8 cellular contexts compared by ENCODE assay signal in the genomic region with DNA sequence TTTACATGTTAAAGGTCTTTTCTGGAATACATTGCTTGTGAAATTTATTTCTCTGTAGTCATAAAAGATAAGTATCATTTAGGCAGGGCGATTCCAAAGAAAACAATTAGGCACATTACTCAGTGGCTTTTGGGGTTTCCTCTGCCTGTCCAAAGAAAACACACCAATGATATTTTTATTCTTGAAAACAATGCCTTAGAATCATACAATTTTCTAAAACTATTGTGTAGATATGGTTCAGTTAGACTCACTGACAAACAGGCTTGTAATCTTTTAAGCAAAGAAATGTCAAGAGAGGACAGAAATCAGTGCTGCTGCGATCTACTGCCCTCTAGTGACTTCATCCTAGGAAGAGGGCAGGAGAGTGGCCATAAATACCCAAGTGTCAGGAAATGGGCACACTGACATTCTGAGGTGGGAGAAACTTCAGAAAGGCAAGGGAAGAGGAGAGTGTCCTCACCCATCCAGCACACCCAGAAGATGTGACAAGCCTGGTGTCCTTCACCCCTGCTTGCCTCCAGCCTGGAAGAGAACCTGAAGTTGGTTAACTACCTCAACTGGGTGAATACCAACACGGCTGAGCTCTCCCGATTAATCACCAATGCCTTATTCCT.
DNase-seq lines count a peak whose midpoint lies in the region; ATAC-seq and TF ChIP-seq lines count a peak whose summit lies in the region.

No MANE protein-coding gene starts in this region.

- H3K79me2 ChIP-seq in fibroblast of lung (ENCODE audit: control insufficient read depth, insufficient read depth, low read length): no peaks in the 10 kb centered on the region

- peak overlapping the region; percentile 84 for H3K27ac Mint-ChIP-seq in activated CD8-positive, alpha-beta memory T cell treated with anti-CD3 and anti-CD28 coated beads, Interleukin-2, amount 10 ng/mL, durations not matched to agents 7 days and 5 days
- no peak overlapping the region for H3K27ac Mint-ChIP-seq in WTC11

- no peaks in the 10 kb centered on the region for H3K27me3 Mint-ChIP-seq in activated CD8-positive, alpha-beta memory T cell treated with anti-CD3 and anti-CD28 coated beads, Interleukin-2, amount 10 ng/mL, durations not matched to agents 7 days and 5 days
- H3K27me3 Mint-ChIP-seq in WTC11 (ENCODE audit: low read depth): no peaks in the 10 kb centered on the region

- H2BK5ac ChIP-seq in neuronal stem cell (ENCODE audit: low read length): no peak overlapping the region

- H2BK15ac ChIP-seq in neuronal stem cell (ENCODE audit: low read length): no peak overlapping the region

- H3K79me1 ChIP-seq in neuronal stem cell (ENCODE audit: low read depth, low read length): peaks cover 2% of the 10 kb centered on the region

- H3K9me3 Mint-ChIP-seq in activated CD8-positive, alpha-beta memory T cell treated with anti-CD3 and anti-CD28 coated beads, Interleukin-2, amount 10 ng/mL, durations not matched to agents 7 days and 5 days (ENCODE audit: low read depth): no peaks in the 10 kb centered on the region
- no peaks in the 10 kb centered on the region for H3K9me3 Mint-ChIP-seq in WTC11

- H3K4me3 ChIP-seq in fibroblast of lung (replicated peaks in 1 of 4; ENCODE audit: control extremely low read depth in 1 of 4, insufficient read depth in 1 of 4, low read depth in 3 of 4, low read length in 4 of 4) (no peak overlapping the region), neuronal stem cell (ENCODE audit: low read length in 2 of 2) (no peak overlapping the region)

- no peak for DNase-seq in activated CD8-positive, alpha-beta memory T cell treated with anti-CD3 and anti-CD28 coated beads, Interleukin-2, amount 10 ng/mL, durations not matched to agents 7 days and 5 days
- DNase-seq in activated CD8-positive, alpha-beta memory T cell treated with anti-CD3 and anti-CD28 coated beads, Interleukin-2, amount 50 U/mL, for 4 hours: no peak
- DNase-seq in LoVo (ENCODE audit: low spot score) (peak; percentile 46), WTC11 (ENCODE audit: low spot score) (no peak), fibroblast of lung (ENCODE audit: low read depth in 2 of 2) (peak; percentile 64 to 90), neuronal stem cell (ENCODE audit: low spot score) (peak; percentile 27), NCI-H187 (lab: John Stamatoyannopoulos, UW) (no peak), GF-D8 (lab: John Stamatoyannopoulos, UW) (no peak)

- H3K9ac ChIP-seq in fibroblast of lung (ENCODE audit: insufficient read depth, low read length): no peak overlapping the region
- no peak overlapping the region for H3K9ac ChIP-seq in neuronal stem cell (ENCODE audit: low read depth, low read length, poor library complexity)

- no CpG with 5 or more reads among the region's 4 CpGs for WGBS in neuronal stem cell (ENCODE audit: extremely low coverage in 2 of 2, insufficient read length in 2 of 2, insufficient replicate concordance in 1 of 2), 2 donors

- TF ChIP-seq CTCF in WTC11 (IDR thresholded peaks at IDR 0.05) (no peak), fibroblast of lung (conservative IDR thresholded peaks at IDR 0.05 in 1 of 2, IDR thresholded peaks at IDR 0.05 in 1 of 2; ENCODE audit: low read depth in 1 of 2, low read length in 2 of 2) (peak; percentile 46 to 67)

- peaks cover 2% of the 10 kb centered on the region for H3K4me1 ChIP-seq in fibroblast of lung (ENCODE audit: control insufficient read depth, extremely low read depth, insufficient read depth, low read length)
- no peaks in the 10 kb centered on the region for H3K4me1 ChIP-seq in neuronal stem cell (ENCODE audit: control insufficient read depth in 2 of 2, insufficient read depth in 1 of 2, low read depth in 1 of 2, low read length in 2 of 2)

- peak; percentile 58 for ATAC-seq in activated CD8-positive, alpha-beta memory T cell treated with anti-CD3 and anti-CD28 coated beads, Interleukin-2, amount 10 ng/mL, durations not matched to agents 7 days and 5 days
- ATAC-seq in WTC11: peak; percentile 69

- POLR2A ChIA-PET in WTC11 (lab: Charles Lee): no interaction called here

- H2AK5ac ChIP-seq in neuronal stem cell (ENCODE audit: low read depth, low read length): no peak overlapping the region

- peaks cover 34% of the 10 kb centered on the region for H3K4me1 Mint-ChIP-seq in activated CD8-positive, alpha-beta memory T cell treated with anti-CD3 and anti-CD28 coated beads, Interleukin-2, amount 10 ng/mL, durations not matched to agents 7 days and 5 days
- no peaks in the 10 kb centered on the region for H3K4me1 Mint-ChIP-seq in WTC11

- no peak overlapping the region for H3K27ac ChIP-seq in fibroblast of lung (ENCODE audit: insufficient read depth, low read length)
- no peak overlapping the region for H3K27ac ChIP-seq in neuronal stem cell (replicated peaks; ENCODE audit: low read length)

- no peak overlapping the region for H3K18ac ChIP-seq in neuronal stem cell (ENCODE audit: low read length)

- peaks cover 14% of the 10 kb centered on the region for H3K36me3 ChIP-seq in fibroblast of lung (ENCODE audit: control insufficient read depth, insufficient read depth, low read length)
- H3K36me3 ChIP-seq in neuronal stem cell (replicated peaks in 1 of 2; ENCODE audit: control insufficient read depth in 2 of 2, insufficient read depth in 2 of 2, low read length in 2 of 2): peaks cover 35 to 97% of the 10 kb centered on the region in 2 donors

- CTCF ChIA-PET in activated CD8-positive, alpha-beta memory T cell treated with anti-CD3 and anti-CD28 coated beads, Interleukin-2, amount 10 ng/mL, durations not matched to agents 7 days and 5 days (lab: Charles Lee): interaction anchor here (1.2 to 2.6 kb wide), 4 partner anchors 9 to 19 kb away, joined by 3 to 7 read pairs (median 4); no protein-coding TSS in a partner anchor
- CTCF ChIA-PET in WTC11 (lab: Charles Lee): no interaction called here

- no peak overlapping the region for H3K4me2 ChIP-seq in fibroblast of lung (ENCODE audit: extremely low read depth, insufficient read depth, low read length)
- no peak overlapping the region for H3K4me2 ChIP-seq in neuronal stem cell (ENCODE audit: insufficient read depth, low read length, poor library complexity, severe bottlenecking)

- no peak overlapping the region for H3K14ac ChIP-seq in neuronal stem cell (ENCODE audit: low read length)

- H2BK12ac ChIP-seq in neuronal stem cell (ENCODE audit: low read length): no peak overlapping the region

- no peak overlapping the region for H4K8ac ChIP-seq in neuronal stem cell (ENCODE audit: low read depth, low read length)

- H3K4me3 Mint-ChIP-seq in activated CD8-positive, alpha-beta memory T cell treated with anti-CD3 and anti-CD28 coated beads, Interleukin-2, amount 10 ng/mL, durations not matched to agents 7 days and 5 days: no peak overlapping the region
- H3K4me3 Mint-ChIP-seq in WTC11: no peak overlapping the region

- no peak overlapping the region for H4K91ac ChIP-seq in neuronal stem cell (ENCODE audit: low read depth, low read length, poor library complexity)

- H2BK120ac ChIP-seq in neuronal stem cell (ENCODE audit: low read depth, low read length): no peak overlapping the region

- H3K27me3 ChIP-seq in fibroblast of lung (ENCODE audit: control insufficient read depth, insufficient read depth, low read length): no peaks in the 10 kb centered on the region
- no peaks in the 10 kb centered on the region for H3K27me3 ChIP-seq in neuronal stem cell (ENCODE audit: control insufficient read depth in 3 of 3, insufficient read depth in 3 of 3, low read depth in 1 of 3, low read length in 3 of 3)

- H3K9me3 ChIP-seq in fibroblast of lung (ENCODE audit: control insufficient read depth, insufficient read depth, low read depth, low read length) (no peaks in the 10 kb centered on the region), neuronal stem cell (replicated peaks in 1 of 2; ENCODE audit: control insufficient read depth in 2 of 2, insufficient read depth in 1 of 2, low read depth in 1 of 2, low read length in 2 of 2) (no peaks in the 10 kb centered on the region)

- H3K36me3 Mint-ChIP-seq in activated CD8-positive, alpha-beta memory T cell treated with anti-CD3 and anti-CD28 coated beads, Interleukin-2, amount 10 ng/mL, durations not matched to agents 7 days and 5 days: peaks cover 35% of the 10 kb centered on the region
- peaks cover 65% of the 10 kb centered on the region for H3K36me3 Mint-ChIP-seq in WTC11

- H3K4ac ChIP-seq in neuronal stem cell (ENCODE audit: low read length): no peak overlapping the region

- H2AFZ ChIP-seq in fibroblast of lung (ENCODE audit: low read length) (no peak overlapping the region), neuronal stem cell (ENCODE audit: low read length) (no peak overlapping the region)

- H4K20me1 ChIP-seq in fibroblast of lung (ENCODE audit: control insufficient read depth, extremely low read depth, insufficient read depth, low read length): no peaks in the 10 kb centered on the region

- H3K23ac ChIP-seq in neuronal stem cell (ENCODE audit: low read depth, low read length, poor library complexity): no peak overlapping the region

TF ChIP-seq in WTC11, 78 proteins besides CTCF, POLR2A, EP300 and RAD21:
- no peak for TF ChIP-seq JAZF1 (CRISPR knock-in tag; IDR thresholded peaks at IDR 0.05)
- TF ChIP-seq, protein P1, sequence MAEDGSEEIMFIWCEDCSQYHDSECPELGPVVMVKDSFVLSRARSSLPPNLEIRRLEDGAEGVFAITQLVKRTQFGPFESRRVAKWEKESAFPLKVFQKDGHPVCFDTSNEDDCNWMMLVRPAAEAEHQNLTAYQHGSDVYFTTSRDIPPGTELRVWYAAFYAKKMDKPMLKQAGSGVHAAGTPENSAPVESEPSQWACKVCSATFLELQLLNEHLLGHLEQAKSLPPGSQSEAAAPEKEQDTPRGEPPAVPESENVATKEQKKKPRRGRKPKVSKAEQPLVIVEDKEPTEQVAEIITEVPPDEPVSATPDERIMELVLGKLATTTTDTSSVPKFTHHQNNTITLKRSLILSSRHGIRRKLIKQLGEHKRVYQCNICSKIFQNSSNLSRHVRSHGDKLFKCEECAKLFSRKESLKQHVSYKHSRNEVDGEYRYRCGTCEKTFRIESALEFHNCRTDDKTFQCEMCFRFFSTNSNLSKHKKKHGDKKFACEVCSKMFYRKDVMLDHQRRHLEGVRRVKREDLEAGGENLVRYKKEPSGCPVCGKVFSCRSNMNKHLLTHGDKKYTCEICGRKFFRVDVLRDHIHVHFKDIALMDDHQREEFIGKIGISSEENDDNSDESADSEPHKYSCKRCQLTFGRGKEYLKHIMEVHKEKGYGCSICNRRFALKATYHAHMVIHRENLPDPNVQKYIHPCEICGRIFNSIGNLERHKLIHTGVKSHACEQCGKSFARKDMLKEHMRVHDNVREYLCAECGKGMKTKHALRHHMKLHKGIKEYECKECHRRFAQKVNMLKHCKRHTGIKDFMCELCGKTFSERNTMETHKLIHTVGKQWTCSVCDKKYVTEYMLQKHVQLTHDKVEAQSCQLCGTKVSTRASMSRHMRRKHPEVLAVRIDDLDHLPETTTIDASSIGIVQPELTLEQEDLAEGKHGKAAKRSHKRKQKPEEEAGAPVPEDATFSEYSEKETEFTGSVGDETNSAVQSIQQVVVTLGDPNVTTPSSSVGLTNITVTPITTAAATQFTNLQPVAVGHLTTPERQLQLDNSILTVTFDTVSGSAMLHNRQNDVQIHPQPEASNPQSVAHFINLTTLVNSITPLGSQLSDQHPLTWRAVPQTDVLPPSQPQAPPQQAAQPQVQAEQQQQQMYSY (CRISPR knock-in tag; IDR thresholded peaks at IDR 0.05): no peak
- no peak for TF ChIP-seq MXD4 (CRISPR knock-in tag; IDR thresholded peaks at IDR 0.05; ENCODE audit: borderline replicate concordance)
- no peak for TF ChIP-seq ZNF219 (CRISPR knock-in tag; IDR thresholded peaks at IDR 0.05; ENCODE audit: borderline replicate concordance)

Comparison
In these comparisons a context has a peak if more than half of its experiments do, and no peak if none do; other contexts are left out.
1. DNase-seq: peak in LoVo (single experiment), fibroblast of lung (2 of 2) and neuronal stem cell (single experiment); none in activated CD8-positive, alpha-beta memory T cell treated with anti-CD3 and anti-CD28 coated beads, Interleukin-2, amount 10 ng/mL, durations not matched to agents 7 days and 5 days (single experiment), activated CD8-positive, alpha-beta memory T cell treated with anti-CD3 and anti-CD28 coated beads, Interleukin-2, amount 50 U/mL, for 4 hours (single experiment), WTC11 (single experiment), NCI-H187 (0 of 2) and GF-D8 (single experiment).